In the genomic region with DNA sequence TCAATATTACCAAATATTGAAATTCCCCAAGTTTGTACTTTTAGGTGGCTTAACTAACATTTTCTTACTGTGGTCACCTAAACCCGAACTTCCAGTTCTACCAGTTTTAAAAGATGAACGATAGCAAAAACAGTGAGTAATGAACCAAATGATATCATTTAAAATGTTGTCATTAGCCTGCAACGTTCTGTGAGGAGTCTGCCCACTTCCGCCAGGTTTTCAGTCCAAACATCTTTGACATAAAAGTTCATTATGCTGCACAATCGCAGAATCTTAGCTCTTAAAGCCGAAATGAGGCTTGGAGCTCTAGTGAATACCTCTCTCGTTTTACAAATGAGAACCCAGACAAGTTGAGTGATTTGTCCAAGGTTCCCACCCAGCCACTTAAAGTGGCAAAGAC, we compare ENCODE assay signal across 8 cellular contexts. TPM values are rescaled to one million over a fixed set of nuclear protein-coding genes. Genes with fewer than 3 reads are reported as not detected.
A peak's percentile ranks its signal among the peaks of the same experiment; 100 is the strongest.
DNase-seq lines count a peak whose midpoint lies in the region; ATAC-seq and TF ChIP-seq lines count a peak whose summit lies in the region.

No MANE protein-coding gene starts in this region.

- H3K4me3 ChIP-seq in AG04449 (ENCODE audit: low read depth, low read length): peak overlapping the region; percentile 74
- H3K4me3 ChIP-seq in H7 (ENCODE audit: insufficient read depth, low read depth, low read length): peak overlapping the region; percentile 68

- CTCF ChIA-PET in AG04449 (lab: Yijun Ruan, JAX): no interaction called here

- no peaks in the 10 kb centered on the region; the same call in 1 of the 2 replicates for H3K27me3 ChIP-seq in H7 (ENCODE audit: control insufficient read depth, insufficient read depth, low read length)

- peaks cover 5 to 6% of the 10 kb centered on the region in 2 donors for H3K36me3 Mint-ChIP-seq in activated naive CD4-positive, alpha-beta T cell treated with anti-CD3 and anti-CD28 coated beads, Interleukin-2, amount 50 U/mL, for 72 hours

- H3K9me3 Mint-ChIP-seq in activated naive CD4-positive, alpha-beta T cell treated with anti-CD3 and anti-CD28 coated beads, Interleukin-2, amount 50 U/mL, for 72 hours: no peaks in the 10 kb centered on the region

- peak overlapping the region; percentile 58 for H3K27ac ChIP-seq in temporal lobe (ENCODE audit: low read depth, low read length)

- DNase-seq in AG04449 (ENCODE audit: low read depth, low spot score) (no peak), H7 (no peak), iris pigment epithelial cell (ENCODE audit: low read depth) (peak; percentile 30), NCI-H69 (lab: John Stamatoyannopoulos, UW) (no peak), middle frontal gyrus (ENCODE audit: extremely low spot score, low spot score) (no peak)
- DNase-seq in activated naive CD4-positive, alpha-beta T cell treated with anti-CD3 and anti-CD28 coated beads, Interleukin-2, amount 50 U/mL, for 72 hours (ENCODE audit: low spot score in 2 of 2): no peak

- H3K36me3 ChIP-seq in H7 (replicated peaks; ENCODE audit: control insufficient read depth, insufficient read depth, low read length): no peaks in the 10 kb centered on the region; the same call in 1 of the 2 replicates

- no peak for TF ChIP-seq CTCF in AG04449 (IDR thresholded peaks at IDR 0.05; ENCODE audit: insufficient read depth, low read length, missing control alignments)

- H3K27ac Mint-ChIP-seq in activated naive CD4-positive, alpha-beta T cell treated with anti-CD3 and anti-CD28 coated beads, Interleukin-2, amount 50 U/mL, for 72 hours: peak overlapping the region; percentile 88 to 95

- POLR2A ChIA-PET in AG04449 (lab: Yijun Ruan, JAX): no interaction called here

- ATAC-seq in activated naive CD4-positive, alpha-beta T cell treated with anti-CD3 and anti-CD28 coated beads, Interleukin-2, amount 50 U/mL, for 72 hours: no peak
- no peak for ATAC-seq in HG03097 (IDR thresholded peaks at IDR 0.05; ENCODE audit: low FRiP score, unreplicated experiment)

RNA-seq across cellular contexts. Expression of gene PIGA, which starts 0.8 kb away (rescaled TPM):
- 8.2 and 8.8 TPM in 2 replicates for total RNA-seq in H7 (2014; rRNA removed; shearing (Covaris generic))
- 10 to 100 TPM; 31.5 to 36.8 TPM for total RNA-seq in activated naive CD4-positive, alpha-beta T cell treated with anti-CD3 and anti-CD28 coated beads, Interleukin-2, amount 50 U/mL, for 72 hours
- 9.1 TPM for total RNA-seq in temporal lobe

RNA-seq across cellular contexts. Expression of gene ASB11, which starts 19.1 kb away (rescaled TPM):
- not detected in 2 replicates for total RNA-seq in H7 (2014; rRNA removed; shearing (Covaris generic))
- not detected for total RNA-seq in activated naive CD4-positive, alpha-beta T cell treated with anti-CD3 and anti-CD28 coated beads, Interleukin-2, amount 50 U/mL, for 72 hours
- under 0.01 TPM for total RNA-seq in temporal lobe

RNA-seq across cellular contexts. Expression of gene VEGFD, which starts 49.7 kb away (rescaled TPM):
- total RNA-seq in H7 (2014; rRNA removed; shearing (Covaris generic)): 0.26 and 0.80 TPM in 2 replicates
- not detected for total RNA-seq in activated naive CD4-positive, alpha-beta T cell treated with anti-CD3 and anti-CD28 coated beads, Interleukin-2, amount 50 U/mL, for 72 hours
- total RNA-seq in temporal lobe: 0.25 TPM
